ENCODE assay signal across 8 cellular contexts in the genomic region with DNA sequence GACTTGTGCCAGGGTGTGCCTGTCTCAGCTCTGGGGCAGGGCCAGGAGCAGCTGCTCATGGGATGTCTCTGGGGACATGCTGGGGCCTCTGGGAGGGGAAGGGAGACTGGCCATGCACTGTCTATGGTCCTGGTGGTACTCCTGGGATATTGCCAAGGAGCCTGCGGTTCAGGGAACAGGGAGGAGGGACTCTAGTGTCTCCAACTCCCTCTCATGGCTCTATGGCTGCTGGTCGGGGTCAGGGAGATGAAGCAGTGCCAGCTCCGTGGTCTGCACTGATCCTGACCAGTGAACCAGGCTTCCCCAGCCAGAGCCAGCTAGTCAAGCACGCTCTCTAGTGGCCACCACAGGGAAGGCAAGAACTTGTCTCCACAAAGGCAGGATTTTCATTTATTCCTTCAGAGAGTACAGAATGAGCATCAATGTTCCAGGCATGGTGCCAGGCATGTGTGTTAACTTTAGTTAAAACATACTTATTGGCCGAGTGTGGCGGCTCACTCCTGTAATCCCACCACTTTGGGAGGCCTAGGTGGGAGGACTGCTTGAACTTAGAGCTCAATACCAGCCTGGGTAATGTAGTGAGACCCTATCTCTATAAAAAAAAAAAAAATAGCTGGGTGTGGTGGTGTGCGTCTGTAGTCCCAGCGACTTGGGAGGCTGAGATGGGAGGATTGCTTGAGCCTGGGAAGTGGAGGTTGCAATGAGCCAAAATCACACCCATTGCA. TPM values are rescaled to one million over a fixed set of nuclear protein-coding genes. Genes with fewer than 3 reads are reported as not detected.
A peak's percentile ranks its signal among the peaks of the same experiment; 100 is the strongest.
DNase-seq lines count a peak whose midpoint lies in the region; ATAC-seq, FAIRE-seq and TF ChIP-seq lines count a peak whose summit lies in the region.

No MANE protein-coding gene starts in this region.

- H3K4me1 Mint-ChIP-seq in stimulated activated naive CD8-positive, alpha-beta T cell treated with anti-CD3 and anti-CD28 coated beads, Interleukin-15, amount 100 ng/mL, for 72 hours = peaks cover 29% of the 10 kb centered on the region

- no peak overlapping the region for H3K9ac ChIP-seq in OCI-LY3 (ENCODE audit: low read length)
- H3K9ac ChIP-seq in endothelial cell of umbilical vein (replicated peaks; ENCODE audit: extremely low read depth, insufficient read depth, low read length) = no peak overlapping the region

- TF ChIP-seq CTCF in D721Med (IDR thresholded peaks at IDR 0.05; ENCODE audit: insufficient read depth, missing control alignments) (peak; percentile 98), OCI-LY3 (IDR thresholded peaks at IDR 0.05; ENCODE audit: low read depth, low read length) (peak; percentile 97), endothelial cell of umbilical vein (IDR thresholded peaks at IDR 0.05; ENCODE audit: extremely low read depth in 1 of 2, insufficient read depth in 1 of 2, low read depth in 1 of 2, low read length in 2 of 2) (peak; percentile 92 to 94)

- no peak overlapping the region for H3K4me3 Mint-ChIP-seq in stimulated activated naive CD8-positive, alpha-beta T cell treated with anti-CD3 and anti-CD28 coated beads, Interleukin-15, amount 100 ng/mL, for 72 hours

- peaks cover 7% of the 10 kb centered on the region for H3K27me3 ChIP-seq in OCI-LY3 (ENCODE audit: low read depth, low read length)
- H3K27me3 ChIP-seq in endothelial cell of umbilical vein (ENCODE audit: control insufficient read depth in 2 of 2, insufficient read depth in 2 of 2, low read length in 2 of 2) = peaks cover 2% of the 10 kb centered on the region in 2 experiments

- peak; percentile 55 for ATAC-seq in stimulated activated naive CD8-positive, alpha-beta T cell treated with anti-CD3 and anti-CD28 coated beads, Interleukin-15, amount 100 ng/mL, for 72 hours
- ATAC-seq in HG03439 (IDR thresholded peaks at IDR 0.05; ENCODE audit: unreplicated experiment) = no peak

- no TSS peak for BruUV-seq in endothelial cell of umbilical vein (replicated peaks; lab: Mats Ljungman, UMichigan)

- H3K9me3 ChIP-seq in OCI-LY3 (ENCODE audit: insufficient read depth, low read length) (no peaks in the 10 kb centered on the region), endothelial cell of umbilical vein (replicated peaks; ENCODE audit: control insufficient read depth, insufficient read depth, low read length) (no peaks in the 10 kb centered on the region)

- H3K9me1 ChIP-seq in endothelial cell of umbilical vein (replicated peaks; ENCODE audit: control insufficient read depth, extremely low read depth, insufficient read depth, low read length) = no peaks in the 10 kb centered on the region

- no peaks in the 10 kb centered on the region for H3K9me3 Mint-ChIP-seq in stimulated activated naive CD8-positive, alpha-beta T cell treated with anti-CD3 and anti-CD28 coated beads, Interleukin-15, amount 100 ng/mL, for 72 hours

- no peak for TF ChIP-seq POLR2A in endothelial cell of umbilical vein (IDR thresholded peaks at IDR 0.05; ENCODE audit: low read depth, low read length)

- POLR2A ChIA-PET in endothelial cell of umbilical vein (lab: Charles Lee) = interaction anchor here (0.6 to 0.7 kb wide), 2 partner anchors 20 to 151 kb away, joined by 4 to 5 read pairs; a partner anchor contains a TSS

- H3K4me1 ChIP-seq in OCI-LY3 (ENCODE audit: low read length) (peaks cover 6% of the 10 kb centered on the region), endothelial cell of umbilical vein (ENCODE audit: control insufficient read depth, extremely low read depth, insufficient read depth, low read length) (no peaks in the 10 kb centered on the region)

- H2AFZ ChIP-seq in OCI-LY3 (ENCODE audit: low read depth, low read length) = peak overlapping the region; percentile 39; the same call in 1 of the 2 replicates
- peak overlapping the region; percentile 66 for H2AFZ ChIP-seq in endothelial cell of umbilical vein (ENCODE audit: low read depth, low read length)

- no peaks in the 10 kb centered on the region for H3K79me2 ChIP-seq in OCI-LY3 (ENCODE audit: low read length)
- H3K79me2 ChIP-seq in endothelial cell of umbilical vein (ENCODE audit: control insufficient read depth, insufficient read depth, low read length) = no peaks in the 10 kb centered on the region

- H3K4me2 ChIP-seq in OCI-LY3 (ENCODE audit: low read length) = peak overlapping the region; percentile 44
- no peak overlapping the region for H3K4me2 ChIP-seq in endothelial cell of umbilical vein (ENCODE audit: insufficient read depth, low read length)

- no peaks in the 10 kb centered on the region for H4K20me1 ChIP-seq in OCI-LY3 (ENCODE audit: insufficient read depth, low read length)
- no peaks in the 10 kb centered on the region for H4K20me1 ChIP-seq in endothelial cell of umbilical vein (replicated peaks; ENCODE audit: control insufficient read depth, extremely low read depth, insufficient read depth, low read length)

- peaks cover 8% of the 10 kb centered on the region for H3K27me3 Mint-ChIP-seq in stimulated activated naive CD8-positive, alpha-beta T cell treated with anti-CD3 and anti-CD28 coated beads, Interleukin-15, amount 100 ng/mL, for 72 hours

- H3K27ac Mint-ChIP-seq in stimulated activated naive CD8-positive, alpha-beta T cell treated with anti-CD3 and anti-CD28 coated beads, Interleukin-15, amount 100 ng/mL, for 72 hours = peak overlapping the region in 1 of 2 donors; percentile 44

- FAIRE-seq in D721Med (lab: Jason Lieb, UNC) (no peak), endothelial cell of umbilical vein (lab: Jason Lieb, UNC) (peak; percentile 93)

- H3K36me3 ChIP-seq in OCI-LY3 (replicated peaks; ENCODE audit: low read depth, low read length) = no peaks in the 10 kb centered on the region
- no peaks in the 10 kb centered on the region for H3K36me3 ChIP-seq in endothelial cell of umbilical vein (ENCODE audit: control insufficient read depth in 2 of 2, extremely low read depth in 1 of 2, insufficient read depth in 2 of 2, low read length in 2 of 2)

- H3K4me3 ChIP-seq in OCI-LY3 (ENCODE audit: low read length) (no peak overlapping the region), endothelial cell of umbilical vein (replicated peaks in 1 of 3; ENCODE audit: insufficient read depth in 1 of 3, low read depth in 1 of 3, low read length in 3 of 3) (no peak overlapping the region)

- intact Hi-C loops in endothelial cell of umbilical vein (cut with micrococcal nuclease) = loop anchor here (1.0 to 2.0 kb wide), 6 partner anchors 48 to 161 kb away; no protein-coding TSS in a partner anchor

- dilution Hi-C loops in endothelial cell of umbilical vein (cut with MboI; ENCODE audit: extremely low pct_ligation_motif_present, low sequenced_read_pairs) = no loop called here

- CTCF ChIA-PET in endothelial cell of umbilical vein (lab: Charles Lee) = interaction anchor here (0.6 to 8.3 kb wide), 52 partner anchors 10 to 289 kb away, joined by 3 to 276 read pairs (median 4); a partner anchor contains a TSS

- DNase-seq in D721Med (ENCODE audit: insufficient read length, low spot score) (peak; percentile 86), KG1 (lab: John Stamatoyannopoulos, UW) (peak; percentile 60), endothelial cell of umbilical vein (ENCODE audit: low read depth, low spot score) (peak; percentile 84), mucosa of gallbladder (ENCODE audit: low spot score) (peak; percentile 85)
- peak; percentile 67 for DNase-seq in activated CD8-positive, alpha-beta memory T cell treated with anti-CD3 and anti-CD28 coated beads, Interleukin-2, amount 50 U/mL, for 4 hours
- DNase-seq in stimulated activated naive CD8-positive, alpha-beta T cell treated with anti-CD3 and anti-CD28 coated beads, Interleukin-15, amount 100 ng/mL, for 72 hours = peak; percentile 64 to 75

- no peak overlapping the region for H3K27ac ChIP-seq in OCI-LY3 (ENCODE audit: low read length)
- H3K27ac ChIP-seq in endothelial cell of umbilical vein (ENCODE audit: insufficient read depth, low read depth, low read length) = no peak overlapping the region

RNA-seq across cellular contexts. Expression of a gene that starts 2.5 kb away (rescaled TPM):
- total RNA-seq in endothelial cell of umbilical vein (0.21 TPM in 1 of 2 replicates, not detected in the other), mucosa of gallbladder (2.8 TPM)
- 0.04 and 0.05 TPM in 2 replicates for polyA plus RNA-seq in endothelial cell of umbilical vein
- polyA plus RNA-seq in endothelial cell of umbilical vein (2011; cell fraction: cytosol; rRNA removed) = 0.04 TPM in 1 of 2 replicates, not detected in the other
- polyA plus RNA-seq in endothelial cell of umbilical vein (2011; cell fraction: nucleus; rRNA removed) = 0.11 and 0.15 TPM in 2 replicates
- polyA plus RNA-seq in endothelial cell of umbilical vein (2012) = 0.52 and 0.83 TPM in 2 replicates
- 0.13 TPM in 1 of 2 replicates, not detected in the other for polyA minus RNA-seq in endothelial cell of umbilical vein
- polyA minus RNA-seq in endothelial cell of umbilical vein (2011; cell fraction: cytosol; rRNA and poly(A)+ RNA removed) = 0.92 TPM
- 0.24 TPM in 1 of 2 replicates, not detected in the other for polyA minus RNA-seq in endothelial cell of umbilical vein (2011; cell fraction: nucleus; rRNA and poly(A)+ RNA removed)

RNA-seq across cellular contexts. Expression of a gene that starts 19.8 kb away (rescaled TPM):
- total RNA-seq in endothelial cell of umbilical vein (2,371 and 2,501 TPM in 2 replicates), mucosa of gallbladder (2,359 TPM)
- 1,123 and 1,177 TPM in 2 replicates for polyA plus RNA-seq in endothelial cell of umbilical vein
- 1,817 and 2,147 TPM in 2 replicates for polyA plus RNA-seq in endothelial cell of umbilical vein (2011; cell fraction: cytosol; rRNA removed)
- 551 and 657 TPM in 2 replicates for polyA plus RNA-seq in endothelial cell of umbilical vein (2011; cell fraction: nucleus; rRNA removed)
- 3,119 and 5,287 TPM in 2 replicates for polyA plus RNA-seq in endothelial cell of umbilical vein (2012)
- 640 and 676 TPM in 2 replicates for polyA minus RNA-seq in endothelial cell of umbilical vein
- polyA minus RNA-seq in endothelial cell of umbilical vein (2011; cell fraction: cytosol; rRNA and poly(A)+ RNA removed) = 1,415 TPM
- polyA minus RNA-seq in endothelial cell of umbilical vein (2011; cell fraction: nucleus; rRNA and poly(A)+ RNA removed) = 173 and 200 TPM in 2 replicates

RNA-seq across cellular contexts. Expression of a gene that starts 30.3 kb away (rescaled TPM):
- total RNA-seq in endothelial cell of umbilical vein (1.2 and 3.6 TPM in 2 replicates), mucosa of gallbladder (12.1 TPM)
- 1.8 and 2.9 TPM in 2 replicates for polyA plus RNA-seq in endothelial cell of umbilical vein
- polyA plus RNA-seq in endothelial cell of umbilical vein (2011; cell fraction: cytosol; rRNA removed) = 0.88 and 1.4 TPM in 2 replicates
- polyA plus RNA-seq in endothelial cell of umbilical vein (2011; cell fraction: nucleus; rRNA removed) = 2.1 TPM in 2 replicates
- polyA plus RNA-seq in endothelial cell of umbilical vein (2012) = 1.3 and 3.8 TPM in 2 replicates
- 0.89 and 0.90 TPM in 2 replicates for polyA minus RNA-seq in endothelial cell of umbilical vein
- 7.3 TPM for polyA minus RNA-seq in endothelial cell of umbilical vein (2011; cell fraction: cytosol; rRNA and poly(A)+ RNA removed)
- 0.58 and 0.72 TPM in 2 replicates for polyA minus RNA-seq in endothelial cell of umbilical vein (2011; cell fraction: nucleus; rRNA and poly(A)+ RNA removed)

RNA-seq across cellular contexts. Expression of a gene that starts 56.3 kb away (rescaled TPM):
- total RNA-seq in endothelial cell of umbilical vein = 204 and 216 TPM in 2 replicates
- 346 and 506 TPM in 2 replicates for polyA plus RNA-seq in endothelial cell of umbilical vein
- 166 and 243 TPM in 2 replicates for polyA plus RNA-seq in endothelial cell of umbilical vein (2011; cell fraction: cytosol; rRNA removed)
- polyA plus RNA-seq in endothelial cell of umbilical vein (2011; cell fraction: nucleus; rRNA removed) = 1,185 and 1,740 TPM in 2 replicates
- 114 and 158 TPM in 2 replicates for polyA plus RNA-seq in endothelial cell of umbilical vein (2012)
- polyA minus RNA-seq in endothelial cell of umbilical vein = 188 and 207 TPM in 2 replicates
- polyA minus RNA-seq in endothelial cell of umbilical vein (2011; cell fraction: cytosol; rRNA and poly(A)+ RNA removed) = 32.9 TPM
- 141 and 219 TPM in 2 replicates for polyA minus RNA-seq in endothelial cell of umbilical vein (2011; cell fraction: nucleus; rRNA and poly(A)+ RNA removed)
- 22.6 TPM for total RNA-seq in mucosa of gallbladder
